ENCODE assay signal across 1 cellular context in genomic region chr21:44984792-44985440, GRCh38.
TF ChIP-seq lines count a peak whose summit lies in the region.

No MANE protein-coding gene starts in this region.

TF ChIP-seq in GM23338, 12 proteins besides CTCF, POLR2A, EP300 and RAD21 (continued from another document):
- TF ChIP-seq REST (IDR thresholded peaks at IDR 0.05; ENCODE audit: unreplicated experiment): no peak
TF ChIP-seq in GM23338: peak in this region for 0.
